19 cellular contexts compared by ENCODE assay signal in the genomic region with DNA sequence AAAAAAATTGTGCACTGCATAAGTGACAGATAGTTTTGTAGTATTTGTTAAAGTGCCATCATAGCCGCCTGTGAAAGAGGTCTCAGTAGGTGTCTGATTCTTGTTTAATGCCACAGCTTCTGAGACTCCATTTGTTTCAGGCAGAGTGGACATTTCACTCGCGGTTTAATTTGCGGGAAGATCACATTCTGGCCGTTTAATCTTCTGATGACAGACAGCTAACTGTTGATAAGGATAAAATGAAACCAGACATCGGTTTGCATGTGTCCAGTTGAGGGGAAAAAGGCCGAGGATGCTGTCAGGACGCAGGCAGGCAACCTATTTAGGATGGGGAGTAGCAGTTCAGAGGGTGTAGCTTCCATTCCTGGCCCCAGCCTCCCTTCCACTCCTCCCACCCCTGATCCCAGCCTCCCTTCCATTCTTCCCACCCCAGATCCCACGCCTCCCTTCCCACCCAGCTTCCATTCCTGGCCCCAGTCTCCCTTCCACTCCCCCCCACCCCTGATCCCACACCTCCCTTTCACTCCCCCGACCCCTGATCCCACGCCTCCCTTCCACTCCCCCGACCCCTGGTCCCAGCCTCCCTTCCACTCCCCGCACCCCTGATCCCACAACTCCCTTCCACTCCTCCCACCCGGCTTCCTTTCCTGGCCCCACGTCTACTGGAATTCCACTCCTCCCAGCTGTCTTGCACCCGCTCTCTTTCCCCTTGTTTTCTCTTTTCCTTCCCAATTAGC. TPM values are rescaled to one million over a fixed set of nuclear protein-coding genes. Genes with fewer than 3 reads are reported as not detected.
DNase-seq lines count a peak whose midpoint lies in the region; ATAC-seq, FAIRE-seq and TF ChIP-seq lines count a peak whose summit lies in the region.
"Had no signal": no experiment of that assay in that cellular context is flagged by ENCODE, and none has a peak within 500 bp of the region (broad histone marks: within the 10 kb centered on the region; RNA-seq: fewer than 3 reads in every experiment).

No MANE protein-coding gene starts in this region.

- intact Hi-C loops in natural killer cell (cut with micrococcal nuclease) (no loop called here), left ventricle myocardium superior (cut with micrococcal nuclease) (no loop called here), stomach (cut with DNase I; ENCODE audit: low total_unique reads) (no loop called here)

- no peak overlapping the region for H2AFZ ChIP-seq in neuronal stem cell (ENCODE audit: low read length)

- FAIRE-seq in RCC 7860 (lab: Jason Lieb, UNC), result no peak

- H3K79me1 ChIP-seq in neuronal stem cell (ENCODE audit: low read depth, low read length), result peaks cover 9% of the 10 kb centered on the region

- H2BK5ac ChIP-seq in neuronal stem cell (ENCODE audit: low read length), result no peak overlapping the region

- no peak overlapping the region for H3K4me3 Mint-ChIP-seq in natural killer cell treated with Interleukin-12 subunit alpha and Interleukin-12 subunit beta and Interleukin-15 and Interleukin-18, amount 100 ng/mL, for 72 hours
- H3K4me3 Mint-ChIP-seq in natural killer cell, result no peak overlapping the region
- H3K4me3 Mint-ChIP-seq in HFFc6, result no peak overlapping the region
- H3K4me3 Mint-ChIP-seq: activated T-helper 1 cell treated with anti-CD3 and anti-CD28 coated beads, Interleukin-12 subunit alpha, Interleukin-12 subunit beta, Interleukin-2, Interleukin-4 antibody, amounts not matched to agents 30 ng/mL and 10 ng/mL and 1 ng/mL, durations not matched to agents 14 hours and 24 hours and 36 hours; effector memory CD8-positive, alpha-beta T cell; T-cell had no signal

- H3K4me3 ChIP-seq in neuronal stem cell (ENCODE audit: low read length in 2 of 2) (no peak overlapping the region), stomach (no peak overlapping the region)

- TF ChIP-seq CTCF in natural killer cell (IDR thresholded peaks at IDR 0.05) (no peak), stomach (IDR thresholded peaks at IDR 0.05) (no peak), HFFc6 (IDR thresholded peaks at IDR 0.05) (no peak)

- no peak overlapping the region for H3K27ac Mint-ChIP-seq in natural killer cell treated with Interleukin-12 subunit alpha and Interleukin-12 subunit beta and Interleukin-15 and Interleukin-18, amount 100 ng/mL, for 72 hours
- H3K27ac Mint-ChIP-seq in natural killer cell, result peak overlapping the region in 1 of 2 donors; percentile 21
- no peak overlapping the region for H3K27ac Mint-ChIP-seq in HFFc6
- H3K27ac Mint-ChIP-seq: activated T-helper 1 cell treated with anti-CD3 and anti-CD28 coated beads, Interleukin-12 subunit alpha, Interleukin-12 subunit beta, Interleukin-2, Interleukin-4 antibody, amounts not matched to agents 30 ng/mL and 10 ng/mL and 1 ng/mL, durations not matched to agents 14 hours and 24 hours and 36 hours; effector memory CD8-positive, alpha-beta T cell had no signal

- ATAC-seq in natural killer cell treated with Interleukin-12 subunit alpha and Interleukin-12 subunit beta and Interleukin-15 and Interleukin-18, amount 100 ng/mL, for 72 hours, result no peak
- ATAC-seq in natural killer cell (no peak), left ventricle myocardium superior (no peak)
- ATAC-seq: effector memory CD8-positive, alpha-beta T cell; T-cell had no signal

- peak; percentile 54 for DNase-seq in natural killer cell treated with Interleukin-12 subunit alpha and Interleukin-12 subunit beta and Interleukin-15 and Interleukin-18, amount 100 ng/mL, for 72 hours (ENCODE audit: low spot score)
- DNase-seq in natural killer cell (no peak), left ventricle myocardium superior (peak; percentile 8), neuronal stem cell (ENCODE audit: low spot score) (no peak), stomach (no peak), HFFc6 (no peak), RCC 7860 (ENCODE audit: low spot score) (no peak), NCI-H146 treated with DMSO at 0.1 percent for 48 hours (lab: John Stamatoyannopoulos, UW; ENCODE audit: unreplicated experiment) (no peak)
- DNase-seq: activated CD4-positive, CD25-positive, alpha-beta regulatory T cell; amygdala; effector memory CD8-positive, alpha-beta T cell; foreskin fibroblast; NCI-H2081; NCI-H748 treated with DMSO at 0.1 percent for 48 hours; RPMI8226; stimulated activated CD4-positive, alpha-beta T cell treated with anti-CD3 and anti-CD28 coated beads, Interleukin-4, amount 100 ng/mL, for 1 hour; T-cell had no signal

- no peak overlapping the region for H2BK120ac ChIP-seq in neuronal stem cell (ENCODE audit: low read depth, low read length)

- H3K27me3 Mint-ChIP-seq in natural killer cell treated with Interleukin-12 subunit alpha and Interleukin-12 subunit beta and Interleukin-15 and Interleukin-18, amount 100 ng/mL, for 72 hours, result no peaks in the 10 kb centered on the region
- H3K27me3 Mint-ChIP-seq in natural killer cell (ENCODE audit: low read depth in 2 of 2) (no peaks in the 10 kb centered on the region), HFFc6 (ENCODE audit: insufficient read depth) (peaks cover 4% of the 10 kb centered on the region)
- H3K27me3 Mint-ChIP-seq: effector memory CD8-positive, alpha-beta T cell; T-cell had no signal

- H3K4me2 ChIP-seq in neuronal stem cell (ENCODE audit: insufficient read depth, low read length, poor library complexity, severe bottlenecking), result no peak overlapping the region

- H2AK5ac ChIP-seq in neuronal stem cell (ENCODE audit: low read depth, low read length), result peak overlapping the region; percentile 90

- no peak overlapping the region for H3K9ac ChIP-seq in neuronal stem cell (ENCODE audit: low read depth, low read length, poor library complexity)

- no peaks in the 10 kb centered on the region for H3K36me3 Mint-ChIP-seq in natural killer cell treated with Interleukin-12 subunit alpha and Interleukin-12 subunit beta and Interleukin-15 and Interleukin-18, amount 100 ng/mL, for 72 hours
- no peaks in the 10 kb centered on the region for H3K36me3 Mint-ChIP-seq in natural killer cell
- H3K36me3 Mint-ChIP-seq in HFFc6 (ENCODE audit: low read depth), result peaks cover 5% of the 10 kb centered on the region; the same call in 1 of the 2 replicates

- H3K9me3 ChIP-seq in neuronal stem cell (replicated peaks in 1 of 2; ENCODE audit: control insufficient read depth in 2 of 2, insufficient read depth in 1 of 2, low read depth in 1 of 2, low read length in 2 of 2) (peaks cover 10 to 12% of the 10 kb centered on the region in 2 donors), stomach (no peaks in the 10 kb centered on the region)

- H3K36me3 ChIP-seq in neuronal stem cell (replicated peaks in 1 of 2; ENCODE audit: control insufficient read depth in 2 of 2, insufficient read depth in 2 of 2, low read length in 2 of 2) (peaks cover 0 to 5% of the 10 kb centered on the region in 2 donors), stomach (no peaks in the 10 kb centered on the region)

- H3K23ac ChIP-seq in neuronal stem cell (ENCODE audit: low read depth, low read length, poor library complexity), result no peak overlapping the region

- H3K9me3 Mint-ChIP-seq in natural killer cell treated with Interleukin-12 subunit alpha and Interleukin-12 subunit beta and Interleukin-15 and Interleukin-18, amount 100 ng/mL, for 72 hours, result no peaks in the 10 kb centered on the region
- no peaks in the 10 kb centered on the region for H3K9me3 Mint-ChIP-seq in natural killer cell
- H3K9me3 Mint-ChIP-seq in HFFc6, result peaks cover 9% of the 10 kb centered on the region; the same call in 1 of the 2 replicates
- H3K9me3 Mint-ChIP-seq: activated T-helper 1 cell treated with anti-CD3 and anti-CD28 coated beads, Interleukin-12 subunit alpha, Interleukin-12 subunit beta, Interleukin-2, Interleukin-4 antibody, amounts not matched to agents 30 ng/mL and 10 ng/mL and 1 ng/mL, durations not matched to agents 14 hours and 24 hours and 36 hours; effector memory CD8-positive, alpha-beta T cell; T-cell had no signal

- H4K8ac ChIP-seq in neuronal stem cell (ENCODE audit: low read depth, low read length), result no peak overlapping the region

- WGBS in neuronal stem cell (ENCODE audit: extremely low coverage in 2 of 2, insufficient read length in 2 of 2, insufficient replicate concordance in 1 of 2), 2 donors, result no CpG with 5 or more reads among the region's 16 CpGs
- 76 to 82% (median 79%) methylated on average over 16 of the region's 16 CpGs for WGBS in stomach, 5 donors

- H3K4me1 ChIP-seq in neuronal stem cell (ENCODE audit: control insufficient read depth in 2 of 2, insufficient read depth in 1 of 2, low read depth in 1 of 2, low read length in 2 of 2) (peaks cover 19 to 42% of the 10 kb centered on the region in 2 donors), stomach (peaks cover 23 to 32% (median 27%) of the 10 kb centered on the region in 4 donors)

- H3K27me3 ChIP-seq in neuronal stem cell (ENCODE audit: control insufficient read depth in 3 of 3, insufficient read depth in 3 of 3, low read depth in 1 of 3, low read length in 3 of 3), result no peaks in the 10 kb centered on the region
- H3K27me3 ChIP-seq in stomach, result no peaks in the 10 kb centered on the region

- H2BK12ac ChIP-seq in neuronal stem cell (ENCODE audit: low read length), result no peak overlapping the region

- H3K27ac ChIP-seq in neuronal stem cell (replicated peaks; ENCODE audit: low read length) (no peak overlapping the region), stomach (peak overlapping the region in 2 of 5 donors; percentile 50 to 89)
- H3K27ac ChIP-seq: C4-2B had no signal

- H3K4ac ChIP-seq in neuronal stem cell (ENCODE audit: low read length), result no peak overlapping the region

- peaks cover 0 to 29% of the 10 kb centered on the region in 2 donors for H3K4me1 Mint-ChIP-seq in natural killer cell treated with Interleukin-12 subunit alpha and Interleukin-12 subunit beta and Interleukin-15 and Interleukin-18, amount 100 ng/mL, for 72 hours (ENCODE audit: low read depth in 2 of 2)
- H3K4me1 Mint-ChIP-seq in natural killer cell (peaks cover 19 to 43% of the 10 kb centered on the region in 2 donors), HFFc6 (ENCODE audit: low read depth) (peaks cover 21% of the 10 kb centered on the region)

- no peak overlapping the region for H3K14ac ChIP-seq in neuronal stem cell (ENCODE audit: low read length)

- H3K18ac ChIP-seq in neuronal stem cell (ENCODE audit: low read length), result peak overlapping the region; percentile 53

- peak overlapping the region; percentile 46 for H4K91ac ChIP-seq in neuronal stem cell (ENCODE audit: low read depth, low read length, poor library complexity)

- no peak for TF ChIP-seq POLR2A in stomach (IDR thresholded peaks at IDR 0.05)

- no peak for TF ChIP-seq EP300 in stomach (IDR thresholded peaks at IDR 0.05)

- H2BK15ac ChIP-seq in neuronal stem cell (ENCODE audit: low read length), result peak overlapping the region; percentile 68

RNA-seq across cellular contexts. Expression of gene ATP11A, which starts 23.8 kb away (rescaled TPM):
- 10 to 100 TPM; 89.0 to 91.2 TPM for total RNA-seq in natural killer cell treated with Interleukin-12 subunit alpha and Interleukin-12 subunit beta and Interleukin-15 and Interleukin-18, amount 100 ng/mL, for 72 hours
- 10 to 100 TPM; 47.1 to 68.6 (median 50.7) TPM for total RNA-seq in natural killer cell
- 102 TPM for total RNA-seq in left ventricle myocardium superior
- polyA plus RNA-seq in neuronal stem cell (2013, experiment 1 of 2), result 22.9 TPM
- 23.4 TPM for polyA plus RNA-seq in neuronal stem cell (2013, experiment 2 of 2)
- 10 to 100 TPM in 4 of 5 donors, 1 to 10 TPM in 1; 9.9 to 70.9 (median 17.8) TPM for total RNA-seq in stomach
- polyA plus RNA-seq in stomach, result 1 to 10 TPM; 1.1 to 2.5 (median 1.3) TPM
- 10 to 100 TPM in 2 of 6 experiments, 1 to 10 TPM in 4; 4.3 to 29.9 (median 6.5) TPM for total RNA-seq in HFFc6 (2021; fragmentation: NEBNext Ultra II Directional; extraction: Animal tissue kit (Norgen Biotek cat#: 25700))

Comparison
In these comparisons a context has a peak if more than half of its experiments do, and no peak if none do; other contexts are left out.
1. DNase-seq: peak in natural killer cell treated with Interleukin-12 subunit alpha and Interleukin-12 subunit beta and Interleukin-15 and Interleukin-18, amount 100 ng/mL, for 72 hours (single experiment) and left ventricle myocardium superior (single experiment); none in natural killer cell (single experiment), neuronal stem cell (single experiment), stomach (single experiment), HFFc6 (single experiment), RCC 7860 (single experiment) and NCI-H146 treated with DMSO at 0.1 percent for 48 hours (single experiment).